Comparison of ENCODE assay signal across 17 cellular contexts in genomic region chr21:44392916-44393315, GRCh38.
"Had no signal": no experiment of that assay in that cellular context is flagged by ENCODE, and none has a peak within 500 bp of the region (broad histone marks: within the 10 kb centered on the region; RNA-seq: fewer than 3 reads in every experiment).

No MANE protein-coding gene starts in this region.

- H3K36me3 ChIP-seq: esophagus muscularis mucosa, right atrium auricular region, upper lobe of right lung had no signal

- H3K79me2 ChIP-seq: hepatocyte had no signal

- H3K4me2 ChIP-seq: hepatocyte had no signal

- H3K4me1 ChIP-seq: esophagus muscularis mucosa, right atrium auricular region, upper lobe of right lung had no signal

- H3K9me3 ChIP-seq: mucosa of descending colon, upper lobe of right lung had no signal

- H2AFZ ChIP-seq: hepatocyte had no signal

- H3K27ac ChIP-seq: coronary artery, esophagus muscularis mucosa, hepatocyte, left lung, right atrium auricular region, skin epidermis, upper lobe of right lung had no signal

- H3K4me3 ChIP-seq: coronary artery, esophagus muscularis mucosa, hepatocyte, left lung, mucosa of descending colon, right atrium auricular region, skin epidermis, upper lobe of right lung had no signal

- ATAC-seq: activated CD8-positive, alpha-beta T cell treated with anti-CD3 and anti-CD28 coated beads for 36 hours; left lung; mucosa of descending colon; naive thymus-derived CD4-positive, alpha-beta T cell; stimulated activated naive CD8-positive, alpha-beta T cell treated with anti-CD3 and anti-CD28 coated beads, Interleukin-15, amount 100 ng/mL, for 72 hours; T-helper 17 cell; upper lobe of right lung had no signal

- DNase-seq: activated CD4-positive, alpha-beta T cell treated with anti-CD3 and anti-CD28 coated beads for 4 hours; activated CD8-positive, alpha-beta T cell treated with anti-CD3 and anti-CD28 coated beads for 36 hours; activated gamma-delta T cell treated with Interleukin-2 at 50 U/mL for 16 hours; activated naive CD8-positive, alpha-beta T cell treated with anti-CD3 and anti-CD28 coated beads for 36 hours; activated T-cell treated with anti-CD3 and anti-CD28 coated beads, Interleukin-2, amount 50 U/mL, for 48 hours; amygdala; mucosa of descending colon; naive thymus-derived CD4-positive, alpha-beta T cell; stimulated activated naive CD8-positive, alpha-beta T cell treated with anti-CD3 and anti-CD28 coated beads, Interleukin-15, amount 100 ng/mL, for 72 hours; T-helper 17 cell; upper lobe of right lung had no signal

- H3K27me3 ChIP-seq: hepatocyte, right atrium auricular region had no signal
